Comparison of ENCODE assay signal across 2 cellular contexts in genomic region chr3:29493109-29493508, GRCh38.
TF ChIP-seq lines count a peak whose summit lies in the region.

No MANE protein-coding gene starts in this region.

TF ChIP-seq in IMR-90, 13 proteins besides CTCF, POLR2A, EP300 and RAD21 (continued from another document):
- TF ChIP-seq, protein P1, sequence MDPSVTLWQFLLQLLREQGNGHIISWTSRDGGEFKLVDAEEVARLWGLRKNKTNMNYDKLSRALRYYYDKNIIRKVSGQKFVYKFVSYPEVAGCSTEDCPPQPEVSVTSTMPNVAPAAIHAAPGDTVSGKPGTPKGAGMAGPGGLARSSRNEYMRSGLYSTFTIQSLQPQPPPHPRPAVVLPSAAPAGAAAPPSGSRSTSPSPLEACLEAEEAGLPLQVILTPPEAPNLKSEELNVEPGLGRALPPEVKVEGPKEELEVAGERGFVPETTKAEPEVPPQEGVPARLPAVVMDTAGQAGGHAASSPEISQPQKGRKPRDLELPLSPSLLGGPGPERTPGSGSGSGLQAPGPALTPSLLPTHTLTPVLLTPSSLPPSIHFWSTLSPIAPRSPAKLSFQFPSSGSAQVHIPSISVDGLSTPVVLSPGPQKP (IDR thresholded peaks at IDR 0.05; ENCODE audit: borderline replicate concordance, low read depth, low read length), result no peak
- TF ChIP-seq BHLHE40 (IDR thresholded peaks at IDR 0.05; ENCODE audit: low read depth, low read length), result no peak
- TF ChIP-seq, protein P2, sequence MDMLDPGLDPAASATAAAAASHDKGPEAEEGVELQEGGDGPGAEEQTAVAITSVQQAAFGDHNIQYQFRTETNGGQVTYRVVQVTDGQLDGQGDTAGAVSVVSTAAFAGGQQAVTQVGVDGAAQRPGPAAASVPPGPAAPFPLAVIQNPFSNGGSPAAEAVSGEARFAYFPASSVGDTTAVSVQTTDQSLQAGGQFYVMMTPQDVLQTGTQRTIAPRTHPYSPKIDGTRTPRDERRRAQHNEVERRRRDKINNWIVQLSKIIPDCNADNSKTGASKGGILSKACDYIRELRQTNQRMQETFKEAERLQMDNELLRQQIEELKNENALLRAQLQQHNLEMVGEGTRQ (IDR thresholded peaks at IDR 0.05; ENCODE audit: low read depth, low read length), result no peak
- no peak for TF ChIP-seq MAFK (IDR thresholded peaks at IDR 0.05; ENCODE audit: low read depth, low read length)
- no peak for TF ChIP-seq FOS (IDR thresholded peaks at IDR 0.05; ENCODE audit: low read depth, low read length)
- TF ChIP-seq SMC3 (IDR thresholded peaks at IDR 0.05; ENCODE audit: low read depth, low read length), result no peak
- TF ChIP-seq MXI1 (IDR thresholded peaks at IDR 0.05; ENCODE audit: borderline replicate concordance, low read depth, low read length), result no peak
- TF ChIP-seq RCOR1 (IDR thresholded peaks at IDR 0.05; ENCODE audit: insufficient replicate concordance, low read length), result no peak
- TF ChIP-seq RFX5 (IDR thresholded peaks at IDR 0.05; ENCODE audit: low read depth, low read length), result no peak
- no peak for TF ChIP-seq MAZ (IDR thresholded peaks at IDR 0.05; ENCODE audit: borderline replicate concordance, low read depth, low read length)
- no peak for TF ChIP-seq CEBPB (IDR thresholded peaks at IDR 0.05; ENCODE audit: low read depth, low read length)

TF ChIP-seq in SK-N-SH, 30 proteins besides CTCF, POLR2A, EP300 and RAD21 (continued from another document):
- no peak for TF ChIP-seq FOSL2 (IDR thresholded peaks at IDR 0.05; ENCODE audit: borderline replicate concordance, low read depth)
- TF ChIP-seq GABPA (IDR thresholded peaks at IDR 0.05; ENCODE audit: low read depth), result no peak
- TF ChIP-seq SIN3A (IDR thresholded peaks at IDR 0.05; ENCODE audit: borderline replicate concordance, low read depth, low read length), result no peak
- no peak for TF ChIP-seq TEAD4 (IDR thresholded peaks at IDR 0.05; ENCODE audit: borderline replicate concordance, insufficient read depth)
- TF ChIP-seq FOXJ3 (CRISPR knock-in tag; IDR thresholded peaks at IDR 0.05), result no peak
- TF ChIP-seq MXI1 (IDR thresholded peaks at IDR 0.05; ENCODE audit: low read depth, low read length), result no peak
- no peak for TF ChIP-seq RXRA (IDR thresholded peaks at IDR 0.05; ENCODE audit: borderline replicate concordance, low read depth)
- no peak for TF ChIP-seq NFIC (IDR thresholded peaks at IDR 0.05; ENCODE audit: borderline replicate concordance)
